23 cellular contexts compared by ENCODE assay signal in the genomic region with DNA sequence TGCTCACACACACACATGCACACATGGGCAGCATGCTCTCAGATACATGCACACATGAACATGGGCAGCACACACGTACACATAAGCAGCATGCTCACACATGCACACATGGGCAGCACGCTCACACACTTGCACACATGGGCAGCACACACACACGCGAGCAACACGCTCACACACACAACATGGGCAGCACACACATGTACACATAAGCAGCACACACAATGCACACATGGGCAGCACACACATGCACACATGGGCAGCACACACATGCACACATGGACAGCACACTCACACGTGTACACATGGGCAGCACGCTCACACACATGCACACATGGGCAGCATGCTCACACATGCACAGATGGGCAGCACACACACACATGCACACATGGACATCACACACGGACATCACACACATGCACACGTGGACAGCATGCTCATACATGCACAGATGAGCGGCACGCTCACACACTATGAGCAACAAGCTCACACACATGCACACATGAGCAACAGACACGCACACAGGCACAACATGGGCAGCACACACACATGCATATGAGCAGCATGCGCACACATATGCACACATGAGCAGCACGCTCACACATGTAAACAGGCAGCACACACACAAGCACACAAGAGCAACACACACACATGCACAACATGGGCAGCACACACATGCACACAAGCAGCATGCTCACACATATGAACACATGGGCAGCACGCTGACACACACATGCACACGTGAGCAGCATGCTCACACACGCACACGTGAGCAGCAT.
"Had no signal": no experiment of that assay in that cellular context is flagged by ENCODE, and none has a peak within 500 bp of the region (broad histone marks: within the 10 kb centered on the region; RNA-seq: fewer than 3 reads in every experiment).

No MANE protein-coding gene starts in this region.

- H3K27me3 Mint-ChIP-seq: activated CD4-positive, alpha-beta memory T cell treated with anti-CD3 and anti-CD28 coated beads, Interleukin-2, amount 10 ng/mL, durations not matched to agents 7 days and 5 days; activated CD4-positive, alpha-beta T cell treated with anti-CD3 and anti-CD28 coated beads, Interleukin-2, amount 10 ng/mL, durations not matched to agents 24 days and 14 days; activated CD8-positive, alpha-beta memory T cell treated with anti-CD3 and anti-CD28 coated beads, Interleukin-2, amount 10 ng/mL, durations not matched to agents 7 days and 5 days; activated naive CD4-positive, alpha-beta T cell treated with anti-CD3 and anti-CD28 coated beads, Interleukin-2, amount 50 U/mL, for 24 hours; naive thymus-derived CD8-positive, alpha-beta T cell; stimulated activated naive CD8-positive, alpha-beta T cell treated with anti-CD3 and anti-CD28 coated beads, Interleukin-15, amount 100 ng/mL, for 72 hours had no signal

- H3K4me3 Mint-ChIP-seq: activated CD4-positive, alpha-beta memory T cell treated with anti-CD3 and anti-CD28 coated beads, Interleukin-2, amount 10 ng/mL, durations not matched to agents 7 days and 5 days; activated CD4-positive, alpha-beta T cell treated with anti-CD3 and anti-CD28 coated beads, Interleukin-2, amount 10 ng/mL, durations not matched to agents 24 days and 14 days; activated CD8-positive, alpha-beta memory T cell treated with anti-CD3 and anti-CD28 coated beads, Interleukin-2, amount 10 ng/mL, durations not matched to agents 7 days and 5 days; activated naive CD4-positive, alpha-beta T cell treated with anti-CD3 and anti-CD28 coated beads, Interleukin-2, amount 50 U/mL, for 24 hours; naive thymus-derived CD8-positive, alpha-beta T cell; stimulated activated effector memory CD8-positive, alpha-beta T cell treated with anti-CD3 and anti-CD28 coated beads, Interleukin-12 subunit alpha, Interleukin-12 subunit beta, amount 100 ng/mL, for 72 hours; stimulated activated naive CD8-positive, alpha-beta T cell treated with anti-CD3 and anti-CD28 coated beads, Interleukin-15, amount 100 ng/mL, for 72 hours; T-helper 1 cell treated with Interleukin-12 subunit alpha and Interleukin-12 subunit beta and Interleukin-4 antibody, amounts not matched to agents 30 μg/mL and 1 μg/mL, for 36 hours had no signal

- ATAC-seq: activated CD8-positive, alpha-beta memory T cell treated with anti-CD3 and anti-CD28 coated beads, Interleukin-2, amount 10 ng/mL, durations not matched to agents 7 days and 5 days; body of pancreas; foreskin keratinocyte; left lobe of liver; lower lobe of right lung; naive thymus-derived CD8-positive, alpha-beta T cell; sciatic nerve; stimulated activated effector memory CD8-positive, alpha-beta T cell treated with anti-CD3 and anti-CD28 coated beads, Interleukin-12 subunit alpha, Interleukin-12 subunit beta, amount 100 ng/mL, for 72 hours; stimulated activated naive CD8-positive, alpha-beta T cell treated with anti-CD3 and anti-CD28 coated beads, Interleukin-15, amount 100 ng/mL, for 72 hours had no signal

- H3K79me2 ChIP-seq: parathyroid adenoma had no signal

- H3K27me3 ChIP-seq: body of pancreas, tibial artery had no signal

- DNase-seq: activated CD4-positive, alpha-beta memory T cell treated with anti-CD3 and anti-CD28 coated beads, Interleukin-2, amount 10 ng/mL, durations not matched to agents 7 days and 5 days; activated CD4-positive, alpha-beta T cell treated with anti-CD3 and anti-CD28 coated beads, Interleukin-2, amount 10 ng/mL, durations not matched to agents 24 days and 14 days; activated CD8-positive, alpha-beta memory T cell treated with anti-CD3 and anti-CD28 coated beads, Interleukin-2, amount 10 ng/mL, durations not matched to agents 7 days and 5 days; activated gamma-delta T cell treated with Interleukin-2 at 50 U/mL for 16 hours; activated T-cell treated with anti-CD3 and anti-CD28 coated beads for 4 hours; anterior cingulate cortex; body of pancreas; erythroblast; foreskin keratinocyte; immature natural killer cell; lower lobe of right lung; naive thymus-derived CD8-positive, alpha-beta T cell; small intestine; stimulated activated CD4-positive, alpha-beta T cell treated with anti-CD3 and anti-CD28 coated beads, Interleukin-2, amount 100 ng/mL, for 24 hours; stimulated activated naive CD8-positive, alpha-beta T cell treated with anti-CD3 and anti-CD28 coated beads, Interleukin-15, amount 100 ng/mL, for 72 hours; T1000; tibial artery had no signal

- H3K9ac ChIP-seq: parathyroid adenoma had no signal

- H3K9me3 Mint-ChIP-seq: activated naive CD4-positive, alpha-beta T cell treated with anti-CD3 and anti-CD28 coated beads, Interleukin-2, amount 50 U/mL, for 24 hours; immature natural killer cell; naive thymus-derived CD8-positive, alpha-beta T cell; stimulated activated effector memory CD8-positive, alpha-beta T cell treated with anti-CD3 and anti-CD28 coated beads, Interleukin-12 subunit alpha, Interleukin-12 subunit beta, amount 100 ng/mL, for 72 hours had no signal

- H3K4me3 ChIP-seq: body of pancreas, lower lobe of right lung, tibial artery had no signal

- H3K9me3 ChIP-seq: body of pancreas, lower lobe of right lung, tibial artery had no signal

- FAIRE-seq: small intestine had no signal

- H3K27ac Mint-ChIP-seq: activated CD4-positive, alpha-beta memory T cell treated with anti-CD3 and anti-CD28 coated beads, Interleukin-2, amount 10 ng/mL, durations not matched to agents 7 days and 5 days; activated CD4-positive, alpha-beta T cell treated with anti-CD3 and anti-CD28 coated beads, Interleukin-2, amount 10 ng/mL, durations not matched to agents 24 days and 14 days; activated CD8-positive, alpha-beta memory T cell treated with anti-CD3 and anti-CD28 coated beads, Interleukin-2, amount 10 ng/mL, durations not matched to agents 7 days and 5 days; activated naive CD4-positive, alpha-beta T cell treated with anti-CD3 and anti-CD28 coated beads, Interleukin-2, amount 50 U/mL, for 24 hours; stimulated activated effector memory CD8-positive, alpha-beta T cell treated with anti-CD3 and anti-CD28 coated beads, Interleukin-12 subunit alpha, Interleukin-12 subunit beta, amount 100 ng/mL, for 72 hours; T-helper 1 cell treated with Interleukin-12 subunit alpha and Interleukin-12 subunit beta and Interleukin-4 antibody, amounts not matched to agents 30 μg/mL and 1 μg/mL, for 36 hours had no signal

- H3K36me3 Mint-ChIP-seq: activated CD8-positive, alpha-beta memory T cell treated with anti-CD3 and anti-CD28 coated beads, Interleukin-2, amount 10 ng/mL, durations not matched to agents 7 days and 5 days; activated naive CD4-positive, alpha-beta T cell treated with anti-CD3 and anti-CD28 coated beads, Interleukin-2, amount 50 U/mL, for 24 hours; immature natural killer cell; naive thymus-derived CD8-positive, alpha-beta T cell; stimulated activated effector memory CD8-positive, alpha-beta T cell treated with anti-CD3 and anti-CD28 coated beads, Interleukin-12 subunit alpha, Interleukin-12 subunit beta, amount 100 ng/mL, for 72 hours had no signal

- H3K27ac ChIP-seq: body of pancreas, foreskin keratinocyte, lower lobe of right lung, parathyroid adenoma, tibial artery had no signal

- H2AFZ ChIP-seq: parathyroid adenoma had no signal

- H3K36me3 ChIP-seq: lower lobe of right lung, tibial artery had no signal

- H3K4me1 Mint-ChIP-seq: activated CD4-positive, alpha-beta memory T cell treated with anti-CD3 and anti-CD28 coated beads, Interleukin-2, amount 10 ng/mL, durations not matched to agents 7 days and 5 days; activated CD4-positive, alpha-beta T cell treated with anti-CD3 and anti-CD28 coated beads, Interleukin-2, amount 10 ng/mL, durations not matched to agents 24 days and 14 days; activated CD8-positive, alpha-beta memory T cell treated with anti-CD3 and anti-CD28 coated beads, Interleukin-2, amount 10 ng/mL, durations not matched to agents 7 days and 5 days; activated naive CD4-positive, alpha-beta T cell treated with anti-CD3 and anti-CD28 coated beads, Interleukin-2, amount 50 U/mL, for 24 hours; stimulated activated effector memory CD8-positive, alpha-beta T cell treated with anti-CD3 and anti-CD28 coated beads, Interleukin-12 subunit alpha, Interleukin-12 subunit beta, amount 100 ng/mL, for 72 hours; stimulated activated naive CD8-positive, alpha-beta T cell treated with anti-CD3 and anti-CD28 coated beads, Interleukin-15, amount 100 ng/mL, for 72 hours had no signal

- H3K4me1 ChIP-seq: foreskin keratinocyte, parathyroid adenoma had no signal
